Comparison of ENCODE assay signal across 6 cellular contexts in genomic region chr1:26112407-26112775, GRCh38. TPM values are rescaled to one million over a fixed set of nuclear protein-coding genes. Genes with fewer than 3 reads are reported as not detected.
DNase-seq lines count a peak whose midpoint lies in the region; ATAC-seq lines count a peak whose summit lies in the region.

No MANE protein-coding gene starts in this region.

- peaks cover 13% of the 10 kb centered on the region for H3K36me3 Mint-ChIP-seq in effector memory CD8-positive, alpha-beta T cell (ENCODE audit: insufficient read depth)

- peak overlapping the region; percentile 87 to 88 for H3K4me3 Mint-ChIP-seq in effector memory CD8-positive, alpha-beta T cell

- peaks cover 12% of the 10 kb centered on the region for H3K4me1 ChIP-seq in skeletal muscle satellite cell (ENCODE audit: control insufficient read depth, insufficient read depth, low read length)

- H3K27me3 Mint-ChIP-seq in effector memory CD8-positive, alpha-beta T cell = no peaks in the 10 kb centered on the region

- H3K27me3 ChIP-seq in skeletal muscle satellite cell (ENCODE audit: control insufficient read depth, insufficient read depth, low read length) = no peaks in the 10 kb centered on the region

- H3K4me2 ChIP-seq in skeletal muscle satellite cell (ENCODE audit: low read length) = peak overlapping the region; percentile 98

- intact Hi-C loops in posterior cingulate gyrus (cut with DNase I) = loop anchor here (5.0 kb wide), 1 partner anchor 120 kb away; the partner anchor contains the start of gene CEP85

- H3K4me1 Mint-ChIP-seq in effector memory CD8-positive, alpha-beta T cell (ENCODE audit: low read depth in 2 of 2) = peaks cover 11 to 17% of the 10 kb centered on the region in 2 donors

- H3K4me3 ChIP-seq in skeletal muscle satellite cell (ENCODE audit: low read length) = peak overlapping the region; percentile 100

- H3K36me3 ChIP-seq in skeletal muscle satellite cell (ENCODE audit: insufficient read depth, low read length) = no peaks in the 10 kb centered on the region

- H3K9me3 ChIP-seq in skeletal muscle satellite cell (replicated peaks; ENCODE audit: low read length) = no peaks in the 10 kb centered on the region

- ATAC-seq in GM19452 (IDR thresholded peaks at IDR 0.05; ENCODE audit: unreplicated experiment) = peak; percentile 5
- no peak for ATAC-seq in effector memory CD8-positive, alpha-beta T cell (replicated peaks)

- no peaks in the 10 kb centered on the region for H3K9me3 Mint-ChIP-seq in effector memory CD8-positive, alpha-beta T cell

- H3K27ac Mint-ChIP-seq in effector memory CD8-positive, alpha-beta T cell = peak overlapping the region; percentile 77 to 81

- H3K9ac ChIP-seq in skeletal muscle satellite cell (ENCODE audit: low read depth, low read length) = peak overlapping the region; percentile 92

- DNase-seq in NCI-H2029 (lab: John Stamatoyannopoulos, UW) (peak; percentile 75), NCI-H1930 (lab: John Stamatoyannopoulos, UW) (no peak), posterior cingulate gyrus (no peak)
- DNase-seq in effector memory CD8-positive, alpha-beta T cell = no peak

RNA-seq across cellular contexts. Expression of gene PDIK1L, which starts 0.8 kb away (rescaled TPM):
- total RNA-seq in skeletal muscle satellite cell (2012; rRNA removed) = 3.1 and 3.5 TPM in 2 replicates

RNA-seq across cellular contexts. Expression of gene TRIM63, which starts 45.0 kb away (rescaled TPM):
- 0.25 TPM in 1 of 2 replicates, not detected in the other for total RNA-seq in skeletal muscle satellite cell (2012; rRNA removed)

RNA-seq across cellular contexts. Expression of gene FAM110D, which starts 46.5 kb away (rescaled TPM):
- total RNA-seq in skeletal muscle satellite cell (2012; rRNA removed) = not detected in 2 replicates

RNA-seq across cellular contexts. Expression of gene C1orf232, which starts 56.4 kb away (rescaled TPM):
- total RNA-seq in skeletal muscle satellite cell (2012; rRNA removed) = not detected in 2 replicates

RNA-seq across cellular contexts. Expression of gene ZNF593, which starts 57.3 kb away (rescaled TPM):
- total RNA-seq in skeletal muscle satellite cell (2012; rRNA removed) = 37.3 and 58.3 TPM in 2 replicates
